In genomic region chr20:34316191-34316814, GRCh38 we compare ENCODE assay signal across 17 cellular contexts. TPM values are rescaled to one million over a fixed set of nuclear protein-coding genes. Genes with fewer than 3 reads are reported as not detected.
DNase-seq lines count a peak whose midpoint lies in the region; ATAC-seq and TF ChIP-seq lines count a peak whose summit lies in the region.
"Had no signal": no experiment of that assay in that cellular context is flagged by ENCODE, and none has a peak within 500 bp of the region (broad histone marks: within the 10 kb centered on the region; RNA-seq: fewer than 3 reads in every experiment).

No MANE protein-coding gene starts in this region.

- no peak overlapping the region for H2BK20ac ChIP-seq in H9 (ENCODE audit: low read depth, low read length, poor library complexity, severe bottlenecking)

- H3K4me2 ChIP-seq in H9 (ENCODE audit: insufficient read depth, insufficient read length, low read length) = no peak overlapping the region

- H3K27me3 Mint-ChIP-seq in immature natural killer cell (ENCODE audit: low read depth in 3 of 3) = peaks cover 3 to 7% (median 6%) of the 10 kb centered on the region in 3 donors
- peaks cover 16% of the 10 kb centered on the region for H3K27me3 Mint-ChIP-seq in H9 (ENCODE audit: low read depth)

- H3K4me1 ChIP-seq in left lung (peaks cover 6 to 18% of the 10 kb centered on the region in 2 donors), H9 (ENCODE audit: insufficient read depth, low read length) (peaks cover 10% of the 10 kb centered on the region; the same call in 1 of the 2 replicates)

- H3T11ph ChIP-seq in H9 (ENCODE audit: low read length) = no peak overlapping the region

- no CpG with 5 or more reads among the region's 6 CpGs for WGBS in H9 (ENCODE audit: extremely low coverage, insufficient read length, low lambda C conversion rate)

- in situ Hi-C loops in astrocyte of the spinal cord (cut with HindIII; ENCODE audit: low sequenced_read_pairs) = no loop called here

- H2AFZ ChIP-seq in H9 (ENCODE audit: low read length) = no peak overlapping the region

- peaks cover 5 to 14% of the 10 kb centered on the region in 2 donors for H3K27me3 ChIP-seq in left lung
- H3K27me3 ChIP-seq in H9 (ENCODE audit: insufficient read depth, low read length) = peaks cover 5% of the 10 kb centered on the region; the same call in 1 of the 2 replicates

- no peak overlapping the region for H3K23ac ChIP-seq in H9 (ENCODE audit: insufficient read length, low read depth, low read length)

- peak; percentile 17 for ATAC-seq in left lung
- ATAC-seq: activated CD8-positive, alpha-beta T cell treated with anti-CD3 and anti-CD28 coated beads, Interleukin-2, amount 10 ng/mL, durations not matched to agents 7 days and 5 days had no signal

- no peak overlapping the region for H2AK5ac ChIP-seq in H9 (ENCODE audit: insufficient read length, low read length)

- H2BK15ac ChIP-seq in H9 (ENCODE audit: low read depth, low read length) = no peak overlapping the region

- H3K23me2 ChIP-seq in H9 (ENCODE audit: insufficient read length, low read depth, low read length, poor library complexity, severe bottlenecking) = peaks cover 13% of the 10 kb centered on the region

- no peak overlapping the region for H3K18ac ChIP-seq in H9 (ENCODE audit: insufficient read length, low read depth, low read length)

- no peaks in the 10 kb centered on the region for H4K20me1 ChIP-seq in H9 (ENCODE audit: control insufficient read depth, insufficient read depth, insufficient read length)

- peaks cover 19 to 23% of the 10 kb centered on the region in 2 donors for H3K4me1 Mint-ChIP-seq in immature natural killer cell
- peaks cover 27 to 30% of the 10 kb centered on the region in 2 experiments for H3K4me1 Mint-ChIP-seq in H9

- no peaks in the 10 kb centered on the region for H3K36me3 Mint-ChIP-seq in immature natural killer cell
- no peaks in the 10 kb centered on the region for H3K36me3 Mint-ChIP-seq in H9 (ENCODE audit: insufficient read depth in 1 of 3, low read depth in 3 of 3)

- H3K27ac Mint-ChIP-seq in immature natural killer cell (no peak overlapping the region), H9 (no peak overlapping the region; a peak in 1 of 7 replicates)
- H3K27ac Mint-ChIP-seq: activated CD8-positive, alpha-beta T cell treated with anti-CD3 and anti-CD28 coated beads, Interleukin-2, amount 10 ng/mL, durations not matched to agents 7 days and 5 days; CD4-positive, alpha-beta T cell had no signal

- no peak overlapping the region for H4K5ac ChIP-seq in H9 (ENCODE audit: insufficient read length, low read depth, low read length)

- H3K79me1 ChIP-seq in H9 (ENCODE audit: insufficient read depth, low read depth, low read length, poor library complexity, severe bottlenecking) = no peaks in the 10 kb centered on the region

- no peak for TF ChIP-seq CTCF in astrocyte of the spinal cord (IDR thresholded peaks at IDR 0.05; ENCODE audit: low read depth, low read length)
- no peak for TF ChIP-seq CTCF in left lung (IDR thresholded peaks at IDR 0.05)
- no peak for TF ChIP-seq CTCF in H9 (conservative IDR thresholded peaks at IDR 0.05)

- peaks cover 0 to 4% (median 0%) of the 10 kb centered on the region in 6 donors for H3K9me3 Mint-ChIP-seq in immature natural killer cell
- H3K9me3 Mint-ChIP-seq in H9 = no peaks in the 10 kb centered on the region
- H3K9me3 Mint-ChIP-seq: CD4-positive, alpha-beta T cell had no signal

- H3K36me3 ChIP-seq in left lung = no peaks in the 10 kb centered on the region
- H3K36me3 ChIP-seq: cardiac muscle cell, spleen had no signal

- H2BK5ac ChIP-seq in H9 (ENCODE audit: insufficient read length, low read length) = no peak overlapping the region

- no peak overlapping the region for H2BK12ac ChIP-seq in H9 (ENCODE audit: insufficient read length, low read depth, low read length)

- no peak overlapping the region for H3K27ac ChIP-seq in left lung
- H3K27ac ChIP-seq in H9 (ENCODE audit: insufficient read length, low read depth, low read length) = no peak overlapping the region
- H3K27ac ChIP-seq: cardiac muscle cell, HL-60, spleen had no signal

- H3K56ac ChIP-seq in H9 (ENCODE audit: insufficient read length, low read depth, low read length) = no peak overlapping the region

- no peak overlapping the region for H4K91ac ChIP-seq in H9 (ENCODE audit: insufficient read length, low read depth, low read length)

- peak; percentile 94 for DNase-seq in ELR (ENCODE audit: low read depth)
- peak; percentile 61 for DNase-seq in LoVo (ENCODE audit: low spot score)
- DNase-seq in astrocyte of the spinal cord (ENCODE audit: low read depth, low spot score) = peak; percentile 19
- DNase-seq in left lung = no peak
- DNase-seq in immature natural killer cell = no peak
- DNase-seq in AG08396 (ENCODE audit: low spot score) = no peak
- DNase-seq in NCI-H345 (lab: John Stamatoyannopoulos, UW) = no peak
- no peak for DNase-seq in H9
- DNase-seq: activated CD8-positive, alpha-beta T cell treated with anti-CD3 and anti-CD28 coated beads, Interleukin-2, amount 10 ng/mL, durations not matched to agents 7 days and 5 days; activated gamma-delta T cell treated with Interleukin-2 at 50 U/mL for 16 hours; CD4-positive, alpha-beta T cell; midbrain; NCI-H1417 treated with DMSO at 0.1 percent for 48 hours; NCI-H510A treated with DMSO at 0.1 percent for 48 hours; spleen had no signal

- no peak overlapping the region for H3K14ac ChIP-seq in H9 (ENCODE audit: insufficient read depth, low read length)

- intact Hi-C loops in left lung (cut with DNase I) = loop anchor here in 1 of 2 donors (10.0 kb wide), 1 partner anchor 158 kb away; no protein-coding TSS in a partner anchor

- no peak overlapping the region for H3K9ac ChIP-seq in H9 (ENCODE audit: extremely low read depth, insufficient read length, low read length)

- H3K4me3 ChIP-seq in astrocyte of the spinal cord (ENCODE audit: low read depth, low read length) (no peak overlapping the region), left lung (no peak overlapping the region)
- H3K4me3 ChIP-seq: cardiac muscle cell, spleen had no signal

- no peak overlapping the region for H2BK120ac ChIP-seq in H9 (ENCODE audit: low read depth, low read length, poor library complexity, severe bottlenecking)

- no peak overlapping the region for H3K4me3 Mint-ChIP-seq in immature natural killer cell
- no peak overlapping the region for H3K4me3 Mint-ChIP-seq in H9
- H3K4me3 Mint-ChIP-seq: activated CD8-positive, alpha-beta T cell treated with anti-CD3 and anti-CD28 coated beads, Interleukin-2, amount 10 ng/mL, durations not matched to agents 7 days and 5 days; CD4-positive, alpha-beta T cell had no signal

- no peak overlapping the region for H3K4ac ChIP-seq in H9 (ENCODE audit: low read depth, low read length)

- H3K9me3 ChIP-seq in left lung (no peaks in the 10 kb centered on the region), H9 (ENCODE audit: control insufficient read depth, low read depth, low read length) (no peaks in the 10 kb centered on the region)
- H3K9me3 ChIP-seq: spleen had no signal

- no peaks in the 10 kb centered on the region for H3K79me2 ChIP-seq in H9 (ENCODE audit: insufficient read depth, low read length)

- H4K8ac ChIP-seq in H9 (replicated peaks; ENCODE audit: insufficient read length, low read depth, low read length) = no peak overlapping the region

RNA-seq across cellular contexts. Expression of gene AHCY, which starts 13.1 kb away (rescaled TPM):
- total RNA-seq in left lung = 100 to 1,000 TPM in 1 of 2 donors, 10 to 100 TPM in 1; 89.1 to 112 TPM
- polyA plus RNA-seq in immature natural killer cell = 10 to 100 TPM; 18.4 to 19.3 (median 18.5) TPM
- 461 and 473 TPM in 2 replicates for total RNA-seq in H9 (2021)

RNA-seq across cellular contexts. Expression of gene ITCH, which starts 46.8 kb away (rescaled TPM):
- total RNA-seq in left lung = 10 to 100 TPM; 52.9 to 59.6 TPM
- polyA plus RNA-seq in immature natural killer cell = 10 to 100 TPM; 27.3 to 72.5 (median 35.7) TPM
- 55.9 and 56.9 TPM in 2 replicates for total RNA-seq in H9 (2021)

Comparison
In these comparisons a context has a peak if more than half of its experiments do, and no peak if none do; other contexts are left out.
1. DNase-seq: peak in ELR (single experiment), LoVo (single experiment) and astrocyte of the spinal cord (single experiment); none in left lung (0 of 2), immature natural killer cell (0 of 3), AG08396 (single experiment), NCI-H345 (single experiment) and H9 (single experiment).